2 cellular contexts compared by ENCODE assay signal in the genomic region with DNA sequence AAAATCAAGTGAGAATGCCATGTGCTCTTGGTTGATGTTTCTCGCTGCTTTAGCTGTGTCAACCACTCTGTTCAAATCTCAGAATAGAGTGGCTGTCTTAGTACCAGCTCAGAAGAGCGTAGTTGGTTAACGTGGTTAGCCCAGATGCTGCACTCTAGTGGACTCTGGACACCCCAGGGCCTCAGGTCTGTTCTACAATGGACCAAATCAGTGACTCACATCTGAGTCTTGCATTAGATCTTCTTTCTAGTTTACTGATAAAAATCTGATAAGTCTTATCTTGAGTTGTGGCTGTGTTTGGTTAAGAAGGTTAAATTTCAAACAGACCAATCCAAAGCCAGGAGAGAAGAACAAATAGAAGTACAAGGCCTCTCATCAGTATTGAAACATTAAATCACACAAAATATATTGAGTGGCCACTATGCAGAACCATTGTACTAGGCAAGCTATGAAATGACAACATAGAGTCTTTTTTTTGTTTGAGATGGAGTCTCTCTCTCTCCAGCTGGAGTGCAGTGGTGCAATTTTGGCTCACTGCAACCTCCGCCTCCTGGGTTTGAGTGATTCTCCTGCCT.
TF ChIP-seq lines count a peak whose summit lies in the region.

No MANE protein-coding gene starts in this region.

TF ChIP-seq in IMR-90, 13 proteins besides CTCF, POLR2A, EP300 and RAD21:
- TF ChIP-seq, protein P1, sequence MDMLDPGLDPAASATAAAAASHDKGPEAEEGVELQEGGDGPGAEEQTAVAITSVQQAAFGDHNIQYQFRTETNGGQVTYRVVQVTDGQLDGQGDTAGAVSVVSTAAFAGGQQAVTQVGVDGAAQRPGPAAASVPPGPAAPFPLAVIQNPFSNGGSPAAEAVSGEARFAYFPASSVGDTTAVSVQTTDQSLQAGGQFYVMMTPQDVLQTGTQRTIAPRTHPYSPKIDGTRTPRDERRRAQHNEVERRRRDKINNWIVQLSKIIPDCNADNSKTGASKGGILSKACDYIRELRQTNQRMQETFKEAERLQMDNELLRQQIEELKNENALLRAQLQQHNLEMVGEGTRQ (IDR thresholded peaks at IDR 0.05; ENCODE audit: low read depth, low read length): no peak
- TF ChIP-seq RFX5 (IDR thresholded peaks at IDR 0.05; ENCODE audit: low read depth, low read length): no peak
- TF ChIP-seq MAFK (IDR thresholded peaks at IDR 0.05; ENCODE audit: low read depth, low read length): no peak
- no peak for TF ChIP-seq NFE2L2 (IDR thresholded peaks at IDR 0.05; ENCODE audit: low read depth, low read length)
- no peak for TF ChIP-seq CHD1 (IDR thresholded peaks at IDR 0.05; ENCODE audit: low read depth, low read length)
- no peak for TF ChIP-seq RCOR1 (IDR thresholded peaks at IDR 0.05; ENCODE audit: insufficient replicate concordance, low read length)
- no peak for TF ChIP-seq SMC3 (IDR thresholded peaks at IDR 0.05; ENCODE audit: low read depth, low read length)
- no peak for TF ChIP-seq MXI1 (IDR thresholded peaks at IDR 0.05; ENCODE audit: borderline replicate concordance, low read depth, low read length)
- no peak for TF ChIP-seq MAZ (IDR thresholded peaks at IDR 0.05; ENCODE audit: borderline replicate concordance, low read depth, low read length)
- TF ChIP-seq CEBPB (IDR thresholded peaks at IDR 0.05; ENCODE audit: low read depth, low read length): no peak
- TF ChIP-seq FOS (IDR thresholded peaks at IDR 0.05; ENCODE audit: low read depth, low read length): no peak
- no peak for TF ChIP-seq BHLHE40 (IDR thresholded peaks at IDR 0.05; ENCODE audit: low read depth, low read length)

TF ChIP-seq in liver, 16 proteins besides CTCF, POLR2A, EP300 and RAD21 (continued from another document):
- TF ChIP-seq, protein P2, sequence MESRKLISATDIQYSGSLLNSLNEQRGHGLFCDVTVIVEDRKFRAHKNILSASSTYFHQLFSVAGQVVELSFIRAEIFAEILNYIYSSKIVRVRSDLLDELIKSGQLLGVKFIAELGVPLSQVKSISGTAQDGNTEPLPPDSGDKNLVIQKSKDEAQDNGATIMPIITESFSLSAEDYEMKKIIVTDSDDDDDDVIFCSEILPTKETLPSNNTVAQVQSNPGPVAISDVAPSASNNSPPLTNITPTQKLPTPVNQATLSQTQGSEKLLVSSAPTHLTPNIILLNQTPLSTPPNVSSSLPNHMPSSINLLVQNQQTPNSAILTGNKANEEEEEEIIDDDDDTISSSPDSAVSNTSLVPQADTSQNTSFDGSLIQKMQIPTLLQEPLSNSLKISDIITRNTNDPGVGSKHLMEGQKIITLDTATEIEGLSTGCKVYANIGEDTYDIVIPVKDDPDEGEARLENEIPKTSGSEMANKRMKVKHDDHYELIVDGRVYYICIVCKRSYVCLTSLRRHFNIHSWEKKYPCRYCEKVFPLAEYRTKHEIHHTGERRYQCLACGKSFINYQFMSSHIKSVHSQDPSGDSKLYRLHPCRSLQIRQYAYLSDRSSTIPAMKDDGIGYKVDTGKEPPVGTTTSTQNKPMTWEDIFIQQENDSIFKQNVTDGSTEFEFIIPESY (IDR thresholded peaks at IDR 0.05): no peak
- TF ChIP-seq HNF4A (conservative IDR thresholded peaks at IDR 0.05) (peak; percentile 50 to 51), JUND (IDR thresholded peaks at IDR 0.05) (peak in 1 of 2 donors; percentile 48), HNF4G (IDR thresholded peaks at IDR 0.05) (no peak), GABPA (IDR thresholded peaks at IDR 0.05 in 1 of 2, conservative IDR thresholded peaks at IDR 0.05 in 1 of 2) (no peak), YY1 (IDR thresholded peaks at IDR 0.05) (peak; percentile 34)
